ENCODE assay signal across 13 cellular contexts in the genomic region with DNA sequence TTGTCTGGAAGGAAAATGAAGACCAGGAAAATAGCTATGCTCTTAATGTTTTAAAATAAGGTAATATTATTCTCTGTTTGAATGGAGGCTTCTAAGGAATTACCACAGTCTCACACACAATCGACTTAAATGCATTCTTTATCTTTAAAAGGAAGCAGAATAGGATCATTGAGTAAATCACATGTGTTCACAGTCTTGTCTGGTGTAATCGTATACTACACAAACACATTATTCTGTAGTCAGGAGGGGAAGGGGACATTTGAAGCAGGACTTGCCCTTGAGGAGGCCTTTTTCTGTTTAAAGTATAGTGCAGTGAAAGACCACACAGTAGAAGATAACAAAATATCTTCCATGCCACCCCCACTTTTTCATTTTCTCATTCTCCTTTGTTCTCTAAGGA. TPM values are rescaled to one million over a fixed set of nuclear protein-coding genes. Genes with fewer than 3 reads are reported as not detected.
DNase-seq lines count a peak whose midpoint lies in the region; ATAC-seq and TF ChIP-seq lines count a peak whose summit lies in the region.
"Had no signal": no experiment of that assay in that cellular context is flagged by ENCODE, and none has a peak within 500 bp of the region (broad histone marks: within the 10 kb centered on the region; RNA-seq: fewer than 3 reads in every experiment).

No MANE protein-coding gene starts in this region.

- H3K27ac ChIP-seq in cardiac muscle cell (peak overlapping the region; percentile 62), gastroesophageal sphincter (peak overlapping the region in 3 of 4 donors; percentile 3 to 46 (median 21))
- H3K27ac ChIP-seq: stomach had no signal

- TF ChIP-seq POLR2A in gastroesophageal sphincter (IDR thresholded peaks at IDR 0.05): no peak

- TF ChIP-seq EP300 in gastroesophageal sphincter (IDR thresholded peaks at IDR 0.05): no peak

- peak in 1 of 2 donors; percentile 34 for DNase-seq in cardiac muscle cell (ENCODE audit: low read depth in 1 of 2, low spot score in 1 of 2)
- no peak for DNase-seq in cardiac septum (ENCODE audit: low spot score)
- peak; percentile 61 for DNase-seq in OCI-M1 (lab: John Stamatoyannopoulos, UW)
- no peak for DNase-seq in effector CD4-positive, alpha-beta T cell
- no peak for DNase-seq in hepatic stellate cell (ENCODE audit: low spot score)
- no peak for DNase-seq in GOT3 (lab: John Stamatoyannopoulos, UW)
- DNase-seq: activated CD4-positive, alpha-beta T cell treated with anti-CD3 and anti-CD28 coated beads for 4 hours; activated T-cell treated with anti-CD3 and anti-CD28 coated beads, Interleukin-2, amount 50 U/mL, for 24 hours; amniotic stem cell; right cardiac atrium; stomach had no signal

- WGBS in gastroesophageal sphincter (ENCODE audit: low coverage in 1 of 2), 2 donors: 4 to 24% methylated on average over 2 of the region's 2 CpGs

- H3K4me1 ChIP-seq in cardiac muscle cell (ENCODE audit: low read depth) (peaks cover 9% of the 10 kb centered on the region), gastroesophageal sphincter (peaks cover 0 to 9% (median 0%) of the 10 kb centered on the region in 3 donors)

- H3K9me3 ChIP-seq in cardiac muscle cell (ENCODE audit: low read depth) (no peaks in the 10 kb centered on the region), gastroesophageal sphincter (no peaks in the 10 kb centered on the region)
- H3K9me3 ChIP-seq: stomach had no signal

- H3K4me3 ChIP-seq in cardiac muscle cell (no peak overlapping the region), gastroesophageal sphincter (no peak overlapping the region)
- H3K4me3 ChIP-seq: stomach had no signal

- no peaks in the 10 kb centered on the region for H3K27me3 ChIP-seq in cardiac muscle cell
- no peaks in the 10 kb centered on the region for H3K27me3 ChIP-seq in gastroesophageal sphincter
- H3K27me3 ChIP-seq: stomach had no signal

- intact Hi-C loops in cardiac septum (cut with DNase I): no loop called here

- H3K36me3 ChIP-seq in cardiac muscle cell (no peaks in the 10 kb centered on the region), gastroesophageal sphincter (peaks cover 0 to 7% of the 10 kb centered on the region in 2 donors)

- no peak for TF ChIP-seq CTCF in cardiac muscle cell (IDR thresholded peaks at IDR 0.05; ENCODE audit: low read depth, low read length)
- no peak for TF ChIP-seq CTCF in gastroesophageal sphincter (IDR thresholded peaks at IDR 0.05)

- ATAC-seq in gastroesophageal sphincter (no peak), GM21786 (IDR thresholded peaks at IDR 0.05; ENCODE audit: unreplicated experiment) (no peak)
- ATAC-seq: right cardiac atrium had no signal

RNA-seq across cellular contexts. Expression of a gene that starts 20.6 kb away (rescaled TPM):
- total RNA-seq in cardiac muscle cell (14.0 and 23.3 TPM in 2 replicates), cardiac septum (17.8 TPM), gastroesophageal sphincter (10 to 100 TPM; 40.7 to 84.1 (median 52.6) TPM)
- polyA plus RNA-seq in cardiac muscle cell: 18.1 and 27.2 TPM in 2 replicates
